8 cellular contexts compared by ENCODE assay signal in genomic region chr9:91193658-91194391, GRCh38.
DNase-seq lines count a peak whose midpoint lies in the region; ATAC-seq, FAIRE-seq and TF ChIP-seq lines count a peak whose summit lies in the region.

No MANE protein-coding gene starts in this region.

- no peaks in the 10 kb centered on the region for H3K36me3 ChIP-seq in RWPE2 (ENCODE audit: low read depth)
- H3K36me3 ChIP-seq in neuron (ENCODE audit: insufficient read depth, low read length) = no peaks in the 10 kb centered on the region
- H3K36me3 ChIP-seq in stomach smooth muscle (ENCODE audit: control insufficient read depth in 2 of 2, insufficient read depth in 2 of 2, low read length in 2 of 2) = no peaks in the 10 kb centered on the region

- DNase-seq in Ammon's horn (ENCODE audit: low spot score) (peak; percentile 65), GM19239 (ENCODE audit: insufficient read length, low spot score) (no peak), RWPE2 (ENCODE audit: low spot score) (no peak), activated gamma-delta T cell treated with Interleukin-2 at 50 U/mL for 16 hours (peak; percentile 51), foreskin melanocyte (peak; percentile 59)

- H3K9me3 ChIP-seq in RWPE2 (ENCODE audit: severe bottlenecking) (no peaks in the 10 kb centered on the region), neuron (ENCODE audit: low read length) (no peaks in the 10 kb centered on the region), stomach smooth muscle (ENCODE audit: control insufficient read depth in 2 of 2, low read length in 2 of 2) (no peaks in the 10 kb centered on the region)

- peak overlapping the region; percentile 9 for H3K4me3 ChIP-seq in RWPE2 (ENCODE audit: severe bottlenecking)
- peak overlapping the region; percentile 59 for H3K4me3 ChIP-seq in neuron (ENCODE audit: low read length)
- H3K4me3 ChIP-seq in stomach smooth muscle (ENCODE audit: low read length in 2 of 2) = peak overlapping the region; percentile 32 to 74

- peak; percentile 88 for FAIRE-seq in GM19239 (lab: Jason Lieb, UNC)

- peak overlapping the region; percentile 80 for H3K9ac ChIP-seq in stomach smooth muscle (ENCODE audit: low read length in 2 of 2)

- peak overlapping the region; percentile 98 for H2AFZ ChIP-seq in neuron (ENCODE audit: low read depth, low read length)

- H3K27me3 ChIP-seq in RWPE2 (ENCODE audit: insufficient read depth, poor library complexity, severe bottlenecking) (no peaks in the 10 kb centered on the region), neuron (ENCODE audit: insufficient read depth, low read length) (no peaks in the 10 kb centered on the region), stomach smooth muscle (ENCODE audit: control insufficient read depth in 1 of 2, insufficient read depth in 2 of 2, low read length in 2 of 2) (no peaks in the 10 kb centered on the region)

- H3K27ac ChIP-seq in RWPE2 (ENCODE audit: poor library complexity, severe bottlenecking) (peak overlapping the region; percentile 81), stomach smooth muscle (ENCODE audit: low read length) (peak overlapping the region; percentile 96)

- no peak for TF ChIP-seq CTCF in RWPE2 (IDR thresholded peaks at IDR 0.05; ENCODE audit: poor library complexity, severe bottlenecking)

- H3K4me1 ChIP-seq in RWPE2 (ENCODE audit: insufficient read depth, poor library complexity, severe bottlenecking) = peaks cover 36% of the 10 kb centered on the region
- peaks cover 17% of the 10 kb centered on the region for H3K4me1 ChIP-seq in neuron (ENCODE audit: insufficient read depth, low read length)
- H3K4me1 ChIP-seq in stomach smooth muscle (ENCODE audit: control insufficient read depth, insufficient read depth, low read length) = peaks cover 43% of the 10 kb centered on the region

- ATAC-seq in HG03565 (IDR thresholded peaks at IDR 0.05; ENCODE audit: unreplicated experiment) (peak; percentile 45), RWPE2 (ENCODE audit: low read depth) (peak; percentile 35; the same call in 2 of the 3 replicates)

Comparison
In these comparisons a context has a peak if more than half of its experiments do, and no peak if none do; other contexts are left out.
1. DNase-seq: peak in Ammon's horn (single experiment), activated gamma-delta T cell treated with Interleukin-2 at 50 U/mL for 16 hours (single experiment) and foreskin melanocyte (single experiment); none in GM19239 (single experiment) and RWPE2 (single experiment).
2. H3K4me3 ChIP-seq: peak in every context shown above with its lines; median percentile 59 in neuron; 53 in stomach smooth muscle; 9 in RWPE2.